ENCODE assay signal across 33 cellular contexts in genomic region chr5:112849912-112850311, GRCh38.
"Had no signal": no experiment of that assay in that cellular context is flagged by ENCODE, and none has a peak within 500 bp of the region (broad histone marks: within the 10 kb centered on the region; RNA-seq: fewer than 3 reads in every experiment).

No MANE protein-coding gene starts in this region.

- FAIRE-seq: astrocyte, bronchial epithelial cell, colon had no signal

- H3K4me1 ChIP-seq: ascending aorta, breast epithelium, colonic mucosa had no signal

- H3K4me3 ChIP-seq: adrenal gland, ascending aorta, body of pancreas, breast epithelium, cardiac muscle cell, colonic mucosa had no signal

- DNase-seq: activated effector memory CD4-positive, alpha-beta T cell treated with anti-CD3 and anti-CD28 coated beads, Interleukin-2, amount 50 U/mL, for 16 hours; activated effector memory CD4-positive, alpha-beta T cell treated with Interleukin-2 at 50 U/mL for 16 hours; activated gamma-delta T cell; activated gamma-delta T cell treated with Interleukin-2 at 50 U/mL for 16 hours; activated naive CD4-positive, alpha-beta T cell; activated naive CD4-positive, alpha-beta T cell treated with anti-CD3 and anti-CD28 coated beads for 36 hours; activated naive CD4-positive, alpha-beta T cell treated with anti-CD3 and anti-CD28 coated beads, Interleukin-2, amount 10 ng/mL, durations not matched to agents 7 days and 5 days; activated naive CD4-positive, alpha-beta T cell treated with anti-CD3 and anti-CD28 coated beads, Interleukin-2, amount 50 U/mL, for 16 hours; activated naive CD4-positive, alpha-beta T cell treated with Interleukin-2 at 50 U/mL for 16 hours; activated naive CD8-positive, alpha-beta T cell treated with anti-CD3 and anti-CD28 coated beads for 36 hours; activated naive CD8-positive, alpha-beta T cell treated with anti-CD3 and anti-CD28 coated beads, Interleukin-2, amount 10 ng/mL, durations not matched to agents 7 days and 5 days; activated naive CD8-positive, alpha-beta T cell treated with anti-CD3 and anti-CD28 coated beads, Interleukin-2, amount 50 U/mL, for 24 hours; activated T-cell treated with anti-CD3 and anti-CD28 coated beads, Interleukin-2, amount 50 U/mL, for 48 hours; activated T-cell treated with anti-CD3 and anti-CD28 coated beads, Interleukin-2, amount 50 U/mL, for 72 hours; adrenal gland; amniotic stem cell; amygdala; anterior cingulate cortex; aorta; body of pancreas; brain microvascular endothelial cell; caudate nucleus; central memory CD4-positive, alpha-beta T cell; cerebellar nuclear complex; colonic mucosa had no signal

- H3K9me3 ChIP-seq: adrenal gland, ascending aorta, body of pancreas, breast epithelium, colonic mucosa had no signal

- H3K27me3 ChIP-seq: adrenal gland, ascending aorta, body of pancreas, brain microvascular endothelial cell, breast epithelium, cardiac muscle cell, colonic mucosa had no signal

- H3K36me3 ChIP-seq: adrenal gland, ascending aorta, brain microvascular endothelial cell, breast epithelium, cardiac muscle cell, colonic mucosa had no signal

- H3K27ac ChIP-seq: adrenal gland, ascending aorta, body of pancreas, brain microvascular endothelial cell, breast epithelium, cardiac muscle cell, colonic mucosa had no signal

- ATAC-seq: activated naive CD4-positive, alpha-beta T cell treated with anti-CD3 and anti-CD28 coated beads, Interleukin-2, amount 50 U/mL, for 72 hours; activated naive CD8-positive, alpha-beta T cell treated with anti-CD3 and anti-CD28 coated beads, Interleukin-2, amount 50 U/mL, for 24 hours; activated T-cell treated with anti-CD3 and anti-CD28 coated beads, Interleukin-2, amount 50 U/mL, for 72 hours; activated T-helper 17 cell treated with anti-CD3 and anti-CD28 coated beads, Interleukin-2, amount 50 U/mL, for 72 hours; body of pancreas had no signal
